ENCODE assay signal across 1 cellular context in the genomic region with DNA sequence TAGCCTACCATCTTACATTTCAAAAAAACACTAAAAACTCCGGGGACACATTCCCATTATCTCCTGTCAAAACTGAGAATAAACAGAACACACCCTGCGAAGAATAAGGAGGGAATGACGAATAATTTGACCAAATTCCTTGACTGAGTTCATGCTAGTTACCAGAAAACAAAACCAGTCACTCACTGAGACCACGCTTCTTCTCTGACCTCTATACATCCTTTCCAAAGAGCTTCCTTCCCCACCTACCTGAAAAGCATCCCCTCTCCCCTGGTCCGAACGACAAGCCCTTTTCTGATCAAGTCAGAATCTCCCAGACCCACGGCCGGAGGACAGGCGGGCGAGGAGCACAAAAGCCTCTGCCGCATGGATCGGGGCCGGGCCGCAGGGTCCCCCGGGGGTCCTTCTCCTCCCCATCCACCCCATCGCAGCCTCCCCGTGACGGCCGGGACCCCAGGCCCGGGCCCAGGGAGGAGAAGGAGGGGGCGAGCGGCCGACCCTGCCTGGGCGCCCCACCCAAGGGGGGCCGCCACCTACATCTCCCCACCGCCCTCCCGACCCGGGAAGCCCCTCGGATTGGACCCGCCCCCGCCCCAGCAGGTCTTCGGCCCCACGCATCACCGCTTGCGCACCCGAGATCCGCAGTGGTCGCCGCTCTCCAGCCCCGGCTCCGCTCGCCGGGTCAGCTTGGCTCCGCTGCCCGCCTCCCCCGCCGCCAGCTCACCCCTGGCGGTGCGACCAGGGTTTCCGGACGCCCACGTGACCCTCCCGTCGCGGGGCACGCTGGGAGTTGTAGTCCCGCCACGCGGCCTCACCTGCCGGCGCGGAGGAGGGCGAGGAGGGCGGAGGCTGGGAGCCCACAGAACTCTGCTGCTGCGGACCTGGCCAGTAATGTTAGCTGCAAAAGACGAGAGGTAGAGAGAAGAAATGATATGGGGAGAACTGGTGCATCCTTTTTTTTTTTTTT.
A peak's percentile ranks its signal among the peaks of the same experiment; 100 is the strongest.
TF ChIP-seq lines count a peak whose summit lies in the region.

A gene with protein sequence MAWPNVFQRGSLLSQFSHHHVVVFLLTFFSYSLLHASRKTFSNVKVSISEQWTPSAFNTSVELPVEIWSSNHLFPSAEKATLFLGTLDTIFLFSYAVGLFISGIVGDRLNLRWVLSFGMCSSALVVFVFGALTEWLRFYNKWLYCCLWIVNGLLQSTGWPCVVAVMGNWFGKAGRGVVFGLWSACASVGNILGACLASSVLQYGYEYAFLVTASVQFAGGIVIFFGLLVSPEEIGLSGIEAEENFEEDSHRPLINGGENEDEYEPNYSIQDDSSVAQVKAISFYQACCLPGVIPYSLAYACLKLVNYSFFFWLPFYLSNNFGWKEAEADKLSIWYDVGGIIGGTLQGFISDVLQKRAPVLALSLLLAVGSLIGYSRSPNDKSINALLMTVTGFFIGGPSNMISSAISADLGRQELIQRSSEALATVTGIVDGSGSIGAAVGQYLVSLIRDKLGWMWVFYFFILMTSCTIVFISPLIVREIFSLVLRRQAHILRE (minus strand): TSS at position 747 of the 967 bp plus-strand sequence. CDS start 16,004 bp downstream, outside the sequence.

TF ChIP-seq in K562, 482 proteins besides CTCF, POLR2A, EP300 and RAD21 (continued from another document and continues in another):
- TF ChIP-seq, protein P1, sequence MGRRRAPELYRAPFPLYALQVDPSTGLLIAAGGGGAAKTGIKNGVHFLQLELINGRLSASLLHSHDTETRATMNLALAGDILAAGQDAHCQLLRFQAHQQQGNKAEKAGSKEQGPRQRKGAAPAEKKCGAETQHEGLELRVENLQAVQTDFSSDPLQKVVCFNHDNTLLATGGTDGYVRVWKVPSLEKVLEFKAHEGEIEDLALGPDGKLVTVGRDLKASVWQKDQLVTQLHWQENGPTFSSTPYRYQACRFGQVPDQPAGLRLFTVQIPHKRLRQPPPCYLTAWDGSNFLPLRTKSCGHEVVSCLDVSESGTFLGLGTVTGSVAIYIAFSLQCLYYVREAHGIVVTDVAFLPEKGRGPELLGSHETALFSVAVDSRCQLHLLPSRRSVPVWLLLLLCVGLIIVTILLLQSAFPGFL (CRISPR knock-in tag; IDR thresholded peaks at IDR 0.05) = no peak
- TF ChIP-seq ZNF263 (CRISPR knock-in tag; IDR thresholded peaks at IDR 0.05; ENCODE audit: borderline replicate concordance) (0 out of 2 replicates have a peak, but pooled peaks have one; percentile 20), TAF15 (IDR thresholded peaks at IDR 0.05; ENCODE audit: low read depth, low read length) (no peak), KDM2B (CRISPR knock-in tag; IDR thresholded peaks at IDR 0.05) (peak; percentile 86), POLR2G (IDR thresholded peaks at IDR 0.05; ENCODE audit: low read depth, low read length) (peak; percentile 95), MYBL2 (IDR thresholded peaks at IDR 0.05; ENCODE audit: low read depth) (no peak), MYBL2 (CRISPR knock-in tag; IDR thresholded peaks at IDR 0.05; ENCODE audit: borderline replicate concordance) (no peak), DMBX1 (CRISPR knock-in tag; IDR thresholded peaks at IDR 0.05; ENCODE audit: borderline replicate concordance) (no peak), MCM5 (IDR thresholded peaks at IDR 0.05; ENCODE audit: low read depth) (no peak), ZNF347 (CRISPR knock-in tag; IDR thresholded peaks at IDR 0.05; ENCODE audit: low read depth) (no peak), TAF1 (IDR thresholded peaks at IDR 0.05; ENCODE audit: control insufficient read depth, extremely low read depth, insufficient read depth, low read length, severe bottlenecking) (peak; percentile 82), ZNF696 (CRISPR knock-in tag; conservative IDR thresholded peaks at IDR 0.05) (no peak), ZNF668 (CRISPR knock-in tag; IDR thresholded peaks at IDR 0.05) (no peak), HNRNPUL1 (IDR thresholded peaks at IDR 0.05; ENCODE audit: low read length) (no peak), RBM15 (IDR thresholded peaks at IDR 0.05; ENCODE audit: insufficient read depth, low read length) (no peak), E4F1 (CRISPR knock-in tag; IDR thresholded peaks at IDR 0.05; ENCODE audit: borderline replicate concordance) (no peak), ZNF561 (CRISPR knock-in tag; conservative IDR thresholded peaks at IDR 0.05) (no peak), POLR2AphosphoS2 (IDR thresholded peaks at IDR 0.05; ENCODE audit: low read length) (no peak), ETV6 (IDR thresholded peaks at IDR 0.05; ENCODE audit: borderline replicate concordance in 1 of 2, low read depth in 2 of 2, low read length in 1 of 2) (no peak), ETV6 (CRISPR knock-in tag; IDR thresholded peaks at IDR 0.05; ENCODE audit: borderline replicate concordance) (no peak), ZHX1 (conservative IDR thresholded peaks at IDR 0.05; ENCODE audit: low read length) (0 out of 2 replicates have a peak, but pooled peaks have one; percentile 62), RHOXF2B (CRISPR knock-in tag; conservative IDR thresholded peaks at IDR 0.05) (no peak), FOS (IDR thresholded peaks at IDR 0.05; ENCODE audit: extremely low read depth, insufficient read length) (no peak), TEAD4 (IDR thresholded peaks at IDR 0.05; ENCODE audit: low read length) (no peak; the same call in 1 of the 2 replicates), TEAD4 (CRISPR knock-in tag; IDR thresholded peaks at IDR 0.05; ENCODE audit: borderline replicate concordance) (peak; percentile 49; the same call in 1 of the 2 replicates), SPI1 (IDR thresholded peaks at IDR 0.05; ENCODE audit: borderline replicate concordance, low read depth, low read length) (no peak), GTF2B (IDR thresholded peaks at IDR 0.05; ENCODE audit: extremely low read depth, insufficient read length) (no peak), GATA2 (CRISPR knock-in tag; IDR thresholded peaks at IDR 0.05) (peak; percentile 22; the same call in 1 of the 2 replicates), STAT6 (CRISPR knock-in tag; IDR thresholded peaks at IDR 0.05) (no peak; the same call in 1 of the 2 replicates), E2F1 (CRISPR knock-in tag; IDR thresholded peaks at IDR 0.05) (peak; percentile 59; the same call in 1 of the 2 replicates), SP1 (CRISPR knock-in tag; IDR thresholded peaks at IDR 0.05) (peak; percentile 86), SLC30A9 (CRISPR knock-in tag; IDR thresholded peaks at IDR 0.05) (no peak), TEAD2 (tag; IDR thresholded peaks at IDR 0.05) (no peak), HEY1 (CRISPR knock-in tag; IDR thresholded peaks at IDR 0.05; ENCODE audit: borderline replicate concordance) (no peak), SMARCA4 (IDR thresholded peaks at IDR 0.05) (peak; percentile 33; the same call in 1 of the 2 replicates)
- TF ChIP-seq, protein P2, sequence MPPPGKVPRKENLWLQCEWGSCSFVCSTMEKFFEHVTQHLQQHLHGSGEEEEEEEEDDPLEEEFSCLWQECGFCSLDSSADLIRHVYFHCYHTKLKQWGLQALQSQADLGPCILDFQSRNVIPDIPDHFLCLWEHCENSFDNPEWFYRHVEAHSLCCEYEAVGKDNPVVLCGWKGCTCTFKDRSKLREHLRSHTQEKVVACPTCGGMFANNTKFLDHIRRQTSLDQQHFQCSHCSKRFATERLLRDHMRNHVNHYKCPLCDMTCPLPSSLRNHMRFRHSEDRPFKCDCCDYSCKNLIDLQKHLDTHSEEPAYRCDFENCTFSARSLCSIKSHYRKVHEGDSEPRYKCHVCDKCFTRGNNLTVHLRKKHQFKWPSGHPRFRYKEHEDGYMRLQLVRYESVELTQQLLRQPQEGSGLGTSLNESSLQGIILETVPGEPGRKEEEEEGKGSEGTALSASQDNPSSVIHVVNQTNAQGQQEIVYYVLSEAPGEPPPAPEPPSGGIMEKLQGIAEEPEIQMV (tag; conservative IDR thresholded peaks at IDR 0.05; ENCODE audit: low read depth) = no peak
- TF ChIP-seq, protein P3, sequence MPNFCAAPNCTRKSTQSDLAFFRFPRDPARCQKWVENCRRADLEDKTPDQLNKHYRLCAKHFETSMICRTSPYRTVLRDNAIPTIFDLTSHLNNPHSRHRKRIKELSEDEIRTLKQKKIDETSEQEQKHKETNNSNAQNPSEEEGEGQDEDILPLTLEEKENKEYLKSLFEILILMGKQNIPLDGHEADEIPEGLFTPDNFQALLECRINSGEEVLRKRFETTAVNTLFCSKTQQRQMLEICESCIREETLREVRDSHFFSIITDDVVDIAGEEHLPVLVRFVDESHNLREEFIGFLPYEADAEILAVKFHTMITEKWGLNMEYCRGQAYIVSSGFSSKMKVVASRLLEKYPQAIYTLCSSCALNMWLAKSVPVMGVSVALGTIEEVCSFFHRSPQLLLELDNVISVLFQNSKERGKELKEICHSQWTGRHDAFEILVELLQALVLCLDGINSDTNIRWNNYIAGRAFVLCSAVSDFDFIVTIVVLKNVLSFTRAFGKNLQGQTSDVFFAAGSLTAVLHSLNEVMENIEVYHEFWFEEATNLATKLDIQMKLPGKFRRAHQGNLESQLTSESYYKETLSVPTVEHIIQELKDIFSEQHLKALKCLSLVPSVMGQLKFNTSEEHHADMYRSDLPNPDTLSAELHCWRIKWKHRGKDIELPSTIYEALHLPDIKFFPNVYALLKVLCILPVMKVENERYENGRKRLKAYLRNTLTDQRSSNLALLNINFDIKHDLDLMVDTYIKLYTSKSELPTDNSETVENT (CRISPR knock-in tag; IDR thresholded peaks at IDR 0.05) = peak; percentile 83
- TF ChIP-seq, protein P4, sequence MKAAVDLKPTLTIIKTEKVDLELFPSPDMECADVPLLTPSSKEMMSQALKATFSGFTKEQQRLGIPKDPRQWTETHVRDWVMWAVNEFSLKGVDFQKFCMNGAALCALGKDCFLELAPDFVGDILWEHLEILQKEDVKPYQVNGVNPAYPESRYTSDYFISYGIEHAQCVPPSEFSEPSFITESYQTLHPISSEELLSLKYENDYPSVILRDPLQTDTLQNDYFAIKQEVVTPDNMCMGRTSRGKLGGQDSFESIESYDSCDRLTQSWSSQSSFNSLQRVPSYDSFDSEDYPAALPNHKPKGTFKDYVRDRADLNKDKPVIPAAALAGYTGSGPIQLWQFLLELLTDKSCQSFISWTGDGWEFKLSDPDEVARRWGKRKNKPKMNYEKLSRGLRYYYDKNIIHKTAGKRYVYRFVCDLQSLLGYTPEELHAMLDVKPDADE (conservative IDR thresholded peaks at IDR 0.05; ENCODE audit: control insufficient read depth, low read depth, low read length) = peak; percentile 100
